ENCODE assay signal across 38 cellular contexts in genomic region chr20:63449025-63449424, GRCh38. TPM values are rescaled to one million over a fixed set of nuclear protein-coding genes. Genes with fewer than 3 reads are reported as not detected.
"Had no signal": no experiment of that assay in that cellular context is flagged by ENCODE, and none has a peak within 500 bp of the region (broad histone marks: within the 10 kb centered on the region; RNA-seq: fewer than 3 reads in every experiment).

No MANE protein-coding gene starts in this region.

- H3K9ac ChIP-seq: KMS-11 had no signal

- DNase-seq: activated CD4-positive, alpha-beta T cell treated with anti-CD3 and anti-CD28 coated beads, Interleukin-2, amount 10 ng/mL, durations not matched to agents 24 days and 14 days; activated CD4-positive, alpha-beta T cell treated with anti-CD3 and anti-CD28 coated beads, Interleukin-2, amount 50 U/mL, for 4 hours; activated CD8-positive, alpha-beta T cell treated with anti-CD3 and anti-CD28 coated beads for 36 hours; activated effector memory CD4-positive, alpha-beta T cell treated with anti-CD3 and anti-CD28 coated beads, Interleukin-2, amount 50 U/mL, for 16 hours; activated naive CD4-positive, alpha-beta T cell; activated naive CD4-positive, alpha-beta T cell treated with anti-CD3 and anti-CD28 coated beads, Interleukin-2, amount 50 U/mL, for 16 hours; activated naive CD8-positive, alpha-beta T cell treated with anti-CD3 and anti-CD28 coated beads for 36 hours; activated T-cell treated with anti-CD3 and anti-CD28 coated beads, Interleukin-2, amount 50 U/mL, for 1 hour; activated T-cell treated with anti-CD3 and anti-CD28 coated beads, Interleukin-2, amount 50 U/mL, for 72 hours; amniotic stem cell; caudate nucleus; cerebellar nuclear complex; MM.1S; MV-4-11; NCI-H1092; NCI-H1436 treated with DMSO at 0.1 percent for 48 hours; NCI-H1694 treated with DMSO at 0.1 percent for 48 hours; NCI-H2029; NCI-H345; NCI-H510A; NCI-H526; NCI-H748 treated with DMSO at 0.1 percent for 48 hours; NK-92 treated with Interleukin-12 subunit alpha and Interleukin-12 subunit beta, amount 100 ng/mL, for 24 hours; PC-3; Peyer's patch; RPMI8226; SW 1271; T-helper 1 cell; T-helper 2 cell; T-helper 9 cell; WERI-Rb-1 had no signal

- H3K27me3 ChIP-seq: ascending aorta had no signal

- ATAC-seq: activated CD8-positive, alpha-beta T cell treated with anti-CD3 and anti-CD28 coated beads for 36 hours; activated T-cell treated with anti-CD3 and anti-CD28 coated beads, Interleukin-2, amount 50 U/mL, for 72 hours; activated T-helper 17 cell treated with anti-CD3 and anti-CD28 coated beads, Interleukin-2, amount 50 U/mL, for 72 hours; PC-3; Right ventricle myocardium inferior had no signal

- H3K9me3 ChIP-seq: ascending aorta, breast epithelium, Peyer's patch had no signal

- H3K36me3 ChIP-seq: ascending aorta, breast epithelium, Peyer's patch had no signal

- H3K4me1 ChIP-seq: breast epithelium had no signal

- H3K4me3 ChIP-seq: ascending aorta, breast epithelium, Peyer's patch had no signal

- H3K4me2 ChIP-seq: KMS-11 had no signal

- H3K27ac ChIP-seq: ascending aorta, breast epithelium, KMS-11, Peyer's patch, WERI-Rb-1 had no signal

RNA-seq across cellular contexts. Expression of gene KCNQ2, which starts 23.4 kb away (rescaled TPM):
- total RNA-seq: activated CD4-positive, alpha-beta T cell treated with anti-CD3 and anti-CD28 coated beads, Interleukin-2, amount 10 ng/mL, durations not matched to agents 24 days and 14 days; activated CD8-positive, alpha-beta memory T cell treated with anti-CD3 and anti-CD28 coated beads for 36 hours; activated CD8-positive, alpha-beta T cell treated with anti-CD3 and anti-CD28 coated beads for 36 hours; ascending aorta; breast epithelium; LHCN-M2; PC-3; Peyer's patch had no signal
